Comparison of ENCODE assay signal across 6 cellular contexts in genomic region chr7:100895956-100896742, GRCh38. TPM values are rescaled to one million over a fixed set of nuclear protein-coding genes. Genes with fewer than 3 reads are reported as not detected.
DNase-seq lines count a peak whose midpoint lies in the region; ATAC-seq and TF ChIP-seq lines count a peak whose summit lies in the region.

No MANE protein-coding gene starts in this region.

- no peak for TF ChIP-seq POLR2A in HCT116 (IDR thresholded peaks at IDR 0.05; ENCODE audit: borderline replicate concordance, extremely low read depth, insufficient read depth, insufficient read length)

- no peaks in the 10 kb centered on the region for H4K20me1 ChIP-seq in HCT116 (ENCODE audit: insufficient read depth)

- H3K4me2 ChIP-seq in HCT116 (ENCODE audit: low read length): peak overlapping the region; percentile 91

- POLR2A ChIA-PET in HCT116 (lab: Charles Lee): interaction anchor here (0.7 kb wide), 1 partner anchor 387 kb away, joined by 3 read pairs; no protein-coding TSS in a partner anchor

- H3K9me2 ChIP-seq in HCT116 (ENCODE audit: insufficient read depth): no peaks in the 10 kb centered on the region

- peaks cover 16% of the 10 kb centered on the region for H3K4me1 Mint-ChIP-seq in activated CD8-positive, alpha-beta memory T cell treated with anti-CD3 and anti-CD28 coated beads, Interleukin-2, amount 10 ng/mL, durations not matched to agents 7 days and 5 days

- H3K27ac ChIP-seq in HCT116 (ENCODE audit: low read depth, low read length): no peak overlapping the region

- H3K79me2 ChIP-seq in HCT116 (ENCODE audit: insufficient read depth, low read length): no peaks in the 10 kb centered on the region

- H3K27me3 Mint-ChIP-seq in activated CD8-positive, alpha-beta memory T cell treated with anti-CD3 and anti-CD28 coated beads, Interleukin-2, amount 10 ng/mL, durations not matched to agents 7 days and 5 days: peaks cover 52% of the 10 kb centered on the region

- H3K36me3 Mint-ChIP-seq in activated CD8-positive, alpha-beta memory T cell treated with anti-CD3 and anti-CD28 coated beads, Interleukin-2, amount 10 ng/mL, durations not matched to agents 7 days and 5 days: no peaks in the 10 kb centered on the region

- H3K9me3 ChIP-seq in HCT116 (ENCODE audit: control insufficient read depth in 1 of 2, insufficient read depth in 1 of 2, low read depth in 1 of 2, low read length in 2 of 2): no peaks in the 10 kb centered on the region

- BruUV-seq in HCT116 (replicated peaks; lab: Mats Ljungman, UMichigan): no TSS peak

- intact Hi-C loops in HCT116 (cut with micrococcal nuclease): loop anchor here (1.0 to 5.0 kb wide), 3 partner anchors 241 to 387 kb away; no protein-coding TSS in a partner anchor

- peak overlapping the region; percentile 74 for H2AFZ ChIP-seq in HCT116 (ENCODE audit: low read depth, low read length, poor library complexity, severe bottlenecking)

- no peaks in the 10 kb centered on the region for H3K36me3 ChIP-seq in HCT116 (ENCODE audit: control insufficient read depth in 1 of 2, insufficient read depth in 2 of 2, low read length in 2 of 2)

- ATAC-seq in HCT116 (peak; percentile 50), left lobe of liver (peak; percentile 37), HG02623 (IDR thresholded peaks at IDR 0.05; ENCODE audit: unreplicated experiment) (no peak), GM18909 (IDR thresholded peaks at IDR 0.05; ENCODE audit: poor library complexity, unreplicated experiment) (no peak), GM18873 (IDR thresholded peaks at IDR 0.05; ENCODE audit: low FRiP score, unreplicated experiment) (no peak)
- no peak for ATAC-seq in activated CD8-positive, alpha-beta memory T cell treated with anti-CD3 and anti-CD28 coated beads, Interleukin-2, amount 10 ng/mL, durations not matched to agents 7 days and 5 days

- no peaks in the 10 kb centered on the region; the same call in 1 of the 2 replicates for H3K27me3 ChIP-seq in HCT116 (ENCODE audit: insufficient read depth, low read length)

- H3K4me3 Mint-ChIP-seq in activated CD8-positive, alpha-beta memory T cell treated with anti-CD3 and anti-CD28 coated beads, Interleukin-2, amount 10 ng/mL, durations not matched to agents 7 days and 5 days: peak overlapping the region; percentile 19

- no peak overlapping the region for H3K27ac Mint-ChIP-seq in activated CD8-positive, alpha-beta memory T cell treated with anti-CD3 and anti-CD28 coated beads, Interleukin-2, amount 10 ng/mL, durations not matched to agents 7 days and 5 days

- TF ChIP-seq RAD21 in HCT116 (IDR thresholded peaks at IDR 0.05; ENCODE audit: low read depth): no peak

- no peak overlapping the region for H3K9ac ChIP-seq in HCT116 (ENCODE audit: low read length)

- TF ChIP-seq CTCF in HCT116 (IDR thresholded peaks at IDR 0.05 in 2 of 3, conservative IDR thresholded peaks at IDR 0.05 in 1 of 3; ENCODE audit: borderline replicate concordance in 1 of 3, insufficient read depth in 1 of 3, low read depth in 2 of 3, low read length in 2 of 3): no peak

- peak overlapping the region; percentile 37 to 56 for H3K4me3 ChIP-seq in HCT116 (replicated peaks in 1 of 2; ENCODE audit: low read depth in 1 of 2, low read length in 2 of 2)

- CTCF ChIA-PET in HCT116 (lab: Charles Lee): interaction anchor here (1.4 to 2.7 kb wide), 2 partner anchors 386 to 387 kb away, joined by 6 to 8 read pairs; no protein-coding TSS in a partner anchor
- CTCF ChIA-PET in activated CD8-positive, alpha-beta memory T cell treated with anti-CD3 and anti-CD28 coated beads, Interleukin-2, amount 10 ng/mL, durations not matched to agents 7 days and 5 days (lab: Charles Lee): interaction anchor here (1.0 to 3.0 kb wide), 7 partner anchors 21 to 181 kb away, joined by 3 to 18 read pairs (median 12); partner anchors contain the start of gene SRRT

- no peak for DNase-seq in HCT116 (ENCODE audit: low read depth, low spot score)
- DNase-seq in activated CD8-positive, alpha-beta memory T cell treated with anti-CD3 and anti-CD28 coated beads, Interleukin-2, amount 10 ng/mL, durations not matched to agents 7 days and 5 days: no peak
- DNase-seq in left lobe of liver (ENCODE audit: low spot score): peak; percentile 77

- H3K9me3 Mint-ChIP-seq in activated CD8-positive, alpha-beta memory T cell treated with anti-CD3 and anti-CD28 coated beads, Interleukin-2, amount 10 ng/mL, durations not matched to agents 7 days and 5 days (ENCODE audit: low read depth): no peaks in the 10 kb centered on the region

- H3K4me1 ChIP-seq in HCT116 (ENCODE audit: control insufficient read depth in 1 of 2, insufficient read depth in 2 of 2, low read length in 2 of 2): peaks cover 5 to 36% of the 10 kb centered on the region in 2 experiments

- RAD21 ChIA-PET in HCT116 (lab: Charles Lee; ENCODE audit: low non-redundant PET in 1 of 2, low total read pairs in 2 of 2, uncharacterized antibody in 2 of 2, unreplicated experiment in 2 of 2): no interaction called here

TF ChIP-seq in HCT116, 20 proteins besides CTCF, POLR2A, EP300 and RAD21:
- TF ChIP-seq ZNF274 (IDR thresholded peaks at IDR 0.05; ENCODE audit: low read depth, low read length) (no peak), MAX (IDR thresholded peaks at IDR 0.05) (no peak), EZH2 (IDR thresholded peaks at IDR 0.05) (no peak), ELF1 (IDR thresholded peaks at IDR 0.05; ENCODE audit: borderline replicate concordance, low read depth) (no peak), POLR2AphosphoS5 (IDR thresholded peaks at IDR 0.05; ENCODE audit: low read depth, low read length) (no peak), CBX3 (IDR thresholded peaks at IDR 0.05; ENCODE audit: low read depth) (no peak), ZBTB33 (IDR thresholded peaks at IDR 0.05; ENCODE audit: extremely low read depth, insufficient replicate concordance, low read length) (no peak), CEBPB (IDR thresholded peaks at IDR 0.05; ENCODE audit: low read depth) (no peak), SRF (IDR thresholded peaks at IDR 0.05; ENCODE audit: low read depth) (no peak), SIN3A (IDR thresholded peaks at IDR 0.05; ENCODE audit: low read depth) (no peak), FOSL1 (IDR thresholded peaks at IDR 0.05; ENCODE audit: low read depth) (no peak), TCF7L2 (IDR thresholded peaks at IDR 0.05; ENCODE audit: borderline replicate concordance, extremely low read depth, insufficient read depth, insufficient read length) (no peak), ATF3 (IDR thresholded peaks at IDR 0.05) (no peak), EGR1 (IDR thresholded peaks at IDR 0.05; ENCODE audit: low read depth) (no peak), ZFX (IDR thresholded peaks at IDR 0.05) (no peak), EZH2phosphoT487 (IDR thresholded peaks at IDR 0.05; ENCODE audit: borderline replicate concordance) (no peak)

RNA-seq across cellular contexts. Expression of gene ACHE, which starts 0.5 kb away (rescaled TPM):
- 1.8 TPM for total RNA-seq in HCT116 (2021; ENCODE audit: unreplicated experiment)
- polyA plus RNA-seq in HCT116 (2012): 0.57 and 0.86 TPM in 2 replicates
- under 1 TPM in 1 of 2 experiments, not detected in 1; 0.23 TPM for total RNA-seq in activated CD8-positive, alpha-beta memory T cell treated with anti-CD3 and anti-CD28 coated beads, Interleukin-2, amount 10 ng/mL, durations not matched to agents 7 days and 5 days
- 0.48 TPM for total RNA-seq in left lobe of liver

RNA-seq across cellular contexts. Expression of gene UFSP1, which starts 6.6 kb away (rescaled TPM):
- total RNA-seq in HCT116 (2021; ENCODE audit: unreplicated experiment): 5.6 TPM
- 2.4 and 3.1 TPM in 2 replicates for polyA plus RNA-seq in HCT116 (2012)
- 1 to 10 TPM; 2.3 to 2.7 TPM for total RNA-seq in activated CD8-positive, alpha-beta memory T cell treated with anti-CD3 and anti-CD28 coated beads, Interleukin-2, amount 10 ng/mL, durations not matched to agents 7 days and 5 days
- 1.8 TPM for total RNA-seq in left lobe of liver

RNA-seq across cellular contexts. Expression of gene SRRT, which starts 21.2 kb away (rescaled TPM):
- 252 TPM for total RNA-seq in HCT116 (2021; ENCODE audit: unreplicated experiment)
- polyA plus RNA-seq in HCT116 (2012): 143 and 146 TPM in 2 replicates
- 100 to 1,000 TPM; 290 to 312 TPM for total RNA-seq in activated CD8-positive, alpha-beta memory T cell treated with anti-CD3 and anti-CD28 coated beads, Interleukin-2, amount 10 ng/mL, durations not matched to agents 7 days and 5 days
- total RNA-seq in left lobe of liver: 53.9 TPM

RNA-seq across cellular contexts. Expression of gene TRIP6, which starts 29.0 kb away (rescaled TPM):
- total RNA-seq in HCT116 (2021; ENCODE audit: unreplicated experiment) (102 TPM), left lobe of liver (24.6 TPM)
- polyA plus RNA-seq in HCT116 (2012): 99.7 and 124 TPM in 2 replicates
- 10 to 100 TPM; 38.2 to 39.3 TPM for total RNA-seq in activated CD8-positive, alpha-beta memory T cell treated with anti-CD3 and anti-CD28 coated beads, Interleukin-2, amount 10 ng/mL, durations not matched to agents 7 days and 5 days

RNA-seq across cellular contexts. Expression of gene SLC12A9, which starts 43.6 kb away (rescaled TPM):
- 24.6 TPM for total RNA-seq in HCT116 (2021; ENCODE audit: unreplicated experiment)
- polyA plus RNA-seq in HCT116 (2012): 14.7 and 15.4 TPM in 2 replicates
- total RNA-seq in activated CD8-positive, alpha-beta memory T cell treated with anti-CD3 and anti-CD28 coated beads, Interleukin-2, amount 10 ng/mL, durations not matched to agents 7 days and 5 days: 10 to 100 TPM; 28.6 to 30.1 TPM
- total RNA-seq in left lobe of liver: 10.1 TPM

Comparison
In these comparisons a context has a peak if more than half of its experiments do, and no peak if none do; other contexts are left out.
1. ATAC-seq: peak in HCT116 (single experiment) and left lobe of liver (single experiment); none in activated CD8-positive, alpha-beta memory T cell treated with anti-CD3 and anti-CD28 coated beads, Interleukin-2, amount 10 ng/mL, durations not matched to agents 7 days and 5 days (single experiment), HG02623 (single experiment), GM18909 (single experiment) and GM18873 (single experiment).